1 cellular context compared by ENCODE assay signal in the genomic region with DNA sequence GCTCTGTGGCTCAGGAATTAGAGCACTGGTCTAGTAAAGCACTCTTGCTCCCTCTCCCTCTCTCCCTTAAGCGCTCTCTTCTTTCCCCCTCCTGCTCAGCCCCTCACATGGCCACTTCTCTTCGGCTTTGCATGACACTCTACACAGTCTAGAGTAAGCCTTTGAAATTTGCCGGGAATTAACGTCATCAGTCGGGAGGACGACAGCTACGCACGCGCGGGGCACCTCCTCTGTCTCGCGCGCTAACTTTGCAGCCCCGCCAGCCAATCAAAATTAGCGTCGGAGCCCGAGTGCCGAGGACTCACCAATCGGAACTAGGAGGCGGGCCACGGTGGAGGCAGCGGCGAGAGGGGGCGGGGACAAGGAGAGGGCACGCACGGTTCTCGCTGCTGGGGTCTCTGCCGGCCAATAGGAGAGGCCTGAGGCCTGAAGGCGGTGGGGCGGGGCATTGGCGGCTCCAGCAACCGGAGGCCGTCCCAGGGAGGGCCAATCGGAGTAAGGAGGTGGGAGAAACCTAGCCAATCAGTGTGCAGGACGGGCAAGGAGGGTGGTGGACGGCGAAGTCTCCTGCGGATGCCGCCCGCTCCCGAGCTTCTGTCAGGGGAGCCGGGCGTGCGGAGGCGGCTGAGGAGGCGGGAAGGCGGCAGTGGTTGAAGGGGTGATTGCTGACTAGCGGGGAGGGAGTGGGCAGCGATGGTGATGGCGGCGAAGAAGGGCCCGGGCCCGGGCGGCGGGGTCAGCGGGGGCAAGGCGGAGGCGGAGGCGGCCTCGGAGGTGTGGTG.
TF ChIP-seq lines count a peak whose summit lies in the region.

A gene with protein sequence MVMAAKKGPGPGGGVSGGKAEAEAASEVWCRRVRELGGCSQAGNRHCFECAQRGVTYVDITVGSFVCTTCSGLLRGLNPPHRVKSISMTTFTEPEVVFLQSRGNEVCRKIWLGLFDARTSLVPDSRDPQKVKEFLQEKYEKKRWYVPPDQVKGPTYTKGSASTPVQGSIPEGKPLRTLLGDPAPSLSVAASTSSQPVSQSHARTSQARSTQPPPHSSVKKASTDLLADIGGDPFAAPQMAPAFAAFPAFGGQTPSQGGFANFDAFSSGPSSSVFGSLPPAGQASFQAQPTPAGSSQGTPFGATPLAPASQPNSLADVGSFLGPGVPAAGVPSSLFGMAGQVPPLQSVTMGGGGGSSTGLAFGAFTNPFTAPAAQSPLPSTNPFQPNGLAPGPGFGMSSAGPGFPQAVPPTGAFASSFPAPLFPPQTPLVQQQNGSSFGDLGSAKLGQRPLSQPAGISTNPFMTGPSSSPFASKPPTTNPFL (plus strand): TSS at position 550 of the 782 bp plus-strand sequence. CDS start 144 bp downstream, at position 694.

TF ChIP-seq in SK-N-SH, 30 proteins besides CTCF, POLR2A, EP300 and RAD21 (continued from another document):
- TF ChIP-seq, protein P1, sequence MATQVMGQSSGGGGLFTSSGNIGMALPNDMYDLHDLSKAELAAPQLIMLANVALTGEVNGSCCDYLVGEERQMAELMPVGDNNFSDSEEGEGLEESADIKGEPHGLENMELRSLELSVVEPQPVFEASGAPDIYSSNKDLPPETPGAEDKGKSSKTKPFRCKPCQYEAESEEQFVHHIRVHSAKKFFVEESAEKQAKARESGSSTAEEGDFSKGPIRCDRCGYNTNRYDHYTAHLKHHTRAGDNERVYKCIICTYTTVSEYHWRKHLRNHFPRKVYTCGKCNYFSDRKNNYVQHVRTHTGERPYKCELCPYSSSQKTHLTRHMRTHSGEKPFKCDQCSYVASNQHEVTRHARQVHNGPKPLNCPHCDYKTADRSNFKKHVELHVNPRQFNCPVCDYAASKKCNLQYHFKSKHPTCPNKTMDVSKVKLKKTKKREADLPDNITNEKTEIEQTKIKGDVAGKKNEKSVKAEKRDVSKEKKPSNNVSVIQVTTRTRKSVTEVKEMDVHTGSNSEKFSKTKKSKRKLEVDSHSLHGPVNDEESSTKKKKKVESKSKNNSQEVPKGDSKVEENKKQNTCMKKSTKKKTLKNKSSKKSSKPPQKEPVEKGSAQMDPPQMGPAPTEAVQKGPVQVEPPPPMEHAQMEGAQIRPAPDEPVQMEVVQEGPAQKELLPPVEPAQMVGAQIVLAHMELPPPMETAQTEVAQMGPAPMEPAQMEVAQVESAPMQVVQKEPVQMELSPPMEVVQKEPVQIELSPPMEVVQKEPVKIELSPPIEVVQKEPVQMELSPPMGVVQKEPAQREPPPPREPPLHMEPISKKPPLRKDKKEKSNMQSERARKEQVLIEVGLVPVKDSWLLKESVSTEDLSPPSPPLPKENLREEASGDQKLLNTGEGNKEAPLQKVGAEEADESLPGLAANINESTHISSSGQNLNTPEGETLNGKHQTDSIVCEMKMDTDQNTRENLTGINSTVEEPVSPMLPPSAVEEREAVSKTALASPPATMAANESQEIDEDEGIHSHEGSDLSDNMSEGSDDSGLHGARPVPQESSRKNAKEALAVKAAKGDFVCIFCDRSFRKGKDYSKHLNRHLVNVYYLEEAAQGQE (IDR thresholded peaks at IDR 0.05; ENCODE audit: low read depth, low read length): no peak
- TF ChIP-seq TCF12 (IDR thresholded peaks at IDR 0.05): no peak
- no peak for TF ChIP-seq NFIC (IDR thresholded peaks at IDR 0.05; ENCODE audit: borderline replicate concordance)
- TF ChIP-seq, protein P2, sequence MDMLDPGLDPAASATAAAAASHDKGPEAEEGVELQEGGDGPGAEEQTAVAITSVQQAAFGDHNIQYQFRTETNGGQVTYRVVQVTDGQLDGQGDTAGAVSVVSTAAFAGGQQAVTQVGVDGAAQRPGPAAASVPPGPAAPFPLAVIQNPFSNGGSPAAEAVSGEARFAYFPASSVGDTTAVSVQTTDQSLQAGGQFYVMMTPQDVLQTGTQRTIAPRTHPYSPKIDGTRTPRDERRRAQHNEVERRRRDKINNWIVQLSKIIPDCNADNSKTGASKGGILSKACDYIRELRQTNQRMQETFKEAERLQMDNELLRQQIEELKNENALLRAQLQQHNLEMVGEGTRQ (IDR thresholded peaks at IDR 0.05; ENCODE audit: borderline replicate concordance, low read depth, low read length): no peak
- TF ChIP-seq, protein P3, sequence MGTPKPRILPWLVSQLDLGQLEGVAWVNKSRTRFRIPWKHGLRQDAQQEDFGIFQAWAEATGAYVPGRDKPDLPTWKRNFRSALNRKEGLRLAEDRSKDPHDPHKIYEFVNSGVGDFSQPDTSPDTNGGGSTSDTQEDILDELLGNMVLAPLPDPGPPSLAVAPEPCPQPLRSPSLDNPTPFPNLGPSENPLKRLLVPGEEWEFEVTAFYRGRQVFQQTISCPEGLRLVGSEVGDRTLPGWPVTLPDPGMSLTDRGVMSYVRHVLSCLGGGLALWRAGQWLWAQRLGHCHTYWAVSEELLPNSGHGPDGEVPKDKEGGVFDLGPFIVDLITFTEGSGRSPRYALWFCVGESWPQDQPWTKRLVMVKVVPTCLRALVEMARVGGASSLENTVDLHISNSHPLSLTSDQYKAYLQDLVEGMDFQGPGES (IDR thresholded peaks at IDR 0.05; ENCODE audit: low read depth, low read length): no peak; the same call in 1 of the 2 replicates
- TF ChIP-seq SMC3 (IDR thresholded peaks at IDR 0.05; ENCODE audit: low read depth, low read length): 0 out of 2 replicates have a peak, but pooled peaks have one; percentile 1
- TF ChIP-seq MXI1 (IDR thresholded peaks at IDR 0.05; ENCODE audit: low read depth, low read length): peak; percentile 100
- peak; percentile 78 for TF ChIP-seq TAF1 (IDR thresholded peaks at IDR 0.05; ENCODE audit: borderline replicate concordance, low read depth, low read length)
- TF ChIP-seq, protein P4, sequence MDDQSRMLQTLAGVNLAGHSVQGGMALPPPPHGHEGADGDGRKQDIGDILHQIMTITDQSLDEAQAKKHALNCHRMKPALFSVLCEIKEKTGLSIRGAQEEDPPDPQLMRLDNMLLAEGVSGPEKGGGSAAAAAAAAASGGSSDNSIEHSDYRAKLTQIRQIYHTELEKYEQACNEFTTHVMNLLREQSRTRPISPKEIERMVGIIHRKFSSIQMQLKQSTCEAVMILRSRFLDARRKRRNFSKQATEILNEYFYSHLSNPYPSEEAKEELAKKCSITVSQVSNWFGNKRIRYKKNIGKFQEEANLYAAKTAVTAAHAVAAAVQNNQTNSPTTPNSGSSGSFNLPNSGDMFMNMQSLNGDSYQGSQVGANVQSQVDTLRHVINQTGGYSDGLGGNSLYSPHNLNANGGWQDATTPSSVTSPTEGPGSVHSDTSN (IDR thresholded peaks at IDR 0.05): peak; percentile 89
TF ChIP-seq in SK-N-SH: peak in this region for 11.
